In genomic region chr11:65225284-65226102, GRCh38 we compare ENCODE assay signal across 8 cellular contexts. TPM values are rescaled to one million over a fixed set of nuclear protein-coding genes. Genes with fewer than 3 reads are reported as not detected.
DNase-seq lines count a peak whose midpoint lies in the region; ATAC-seq, FAIRE-seq and TF ChIP-seq lines count a peak whose summit lies in the region.

No MANE protein-coding gene starts in this region.

- POLR2A ChIA-PET in CD8-positive, alpha-beta T cell (lab: Charles Lee), result interaction anchor here (0.6 to 1.6 kb wide), 4 partner anchors 36 to 274 kb away, joined by 3 to 4 read pairs (median 3); partner anchors contain the start of genes MALAT1 and POLA2
- POLR2A ChIA-PET in activated CD4-positive, alpha-beta memory T cell treated with anti-CD3 and anti-CD28 coated beads, Interleukin-2, amount 10 ng/mL, durations not matched to agents 7 days and 5 days (lab: Charles Lee), result interaction anchor here (0.7 to 1.3 kb wide), 3 partner anchors 37 to 91 kb away, joined by 3 to 4 read pairs (median 3); no protein-coding TSS in a partner anchor
- POLR2A ChIA-PET in H1 (lab: Charles Lee; ENCODE audit: partially characterized antibody), result interaction anchor here (0.6 to 18.1 kb wide), 20 partner anchors 8 to 222 kb away, joined by 3 to 324 read pairs (median 4); partner anchors contain the start of genes CAPN1, CDC42EP2 and POLA2

- H2AFZ ChIP-seq in H1 (ENCODE audit: low read length), result 0 out of 2 replicates have a peak overlapping the region, but pooled peaks have one; percentile 3

- no peaks in the 10 kb centered on the region for H3K36me3 ChIP-seq in CD8-positive, alpha-beta T cell (ENCODE audit: insufficient read depth, low read length)
- H3K36me3 ChIP-seq in H1 (ENCODE audit: control insufficient read depth in 2 of 4, insufficient read depth in 4 of 4, low read length in 3 of 4) (peaks cover 3 to 8% (median 4%) of the 10 kb centered on the region in 4 experiments; a peak in 4 of 8 replicates), mesendoderm (ENCODE audit: control insufficient read depth, insufficient read depth, low read length) (no peaks in the 10 kb centered on the region)

- H3K79me2 ChIP-seq in H1 (ENCODE audit: control insufficient read depth in 1 of 2, insufficient read depth in 2 of 2, low read length in 2 of 2) (no peaks in the 10 kb centered on the region), mesendoderm (ENCODE audit: control insufficient read depth, insufficient read depth, low read length) (no peaks in the 10 kb centered on the region)

- peak overlapping the region; percentile 80; the same call in 1 of the 2 replicates for H2BK5ac ChIP-seq in H1 (ENCODE audit: low read depth, low read length)
- H2BK5ac ChIP-seq in mesendoderm (ENCODE audit: low read length), result no peak overlapping the region

- H2BK120ac ChIP-seq in H1 (replicated peaks; ENCODE audit: low read depth, low read length), result no peak overlapping the region
- no peak overlapping the region for H2BK120ac ChIP-seq in mesendoderm (ENCODE audit: low read depth, low read length)

- no peaks in the 10 kb centered on the region for H3K36me3 Mint-ChIP-seq in CD8-positive, alpha-beta T cell
- H3K36me3 Mint-ChIP-seq in IgD-negative memory B cell, result no peaks in the 10 kb centered on the region
- H3K36me3 Mint-ChIP-seq in activated CD4-positive, alpha-beta memory T cell treated with anti-CD3 and anti-CD28 coated beads, Interleukin-2, amount 10 ng/mL, durations not matched to agents 7 days and 5 days (ENCODE audit: low read depth), result no peaks in the 10 kb centered on the region

- peak overlapping the region; percentile 62 for H4K5ac ChIP-seq in H1 (ENCODE audit: insufficient read length, low read depth, low read length)
- no peak overlapping the region for H4K5ac ChIP-seq in mesendoderm (ENCODE audit: low read length)

- FAIRE-seq in H1 (lab: Jason Lieb, UNC) (no peak), HTR-8/SVneo (lab: Jason Lieb, UNC) (no peak)

- H3K27ac Mint-ChIP-seq in CD8-positive, alpha-beta T cell, result no peak overlapping the region
- peak overlapping the region in 1 of 3 donors; percentile 39 for H3K27ac Mint-ChIP-seq in IgD-negative memory B cell
- H3K27ac Mint-ChIP-seq in activated CD4-positive, alpha-beta memory T cell treated with anti-CD3 and anti-CD28 coated beads, Interleukin-2, amount 10 ng/mL, durations not matched to agents 7 days and 5 days, result no peak overlapping the region

- peak overlapping the region; percentile 26 for H3K56ac ChIP-seq in H1 (replicated peaks; ENCODE audit: insufficient read length, low read depth, low read length)
- peak overlapping the region; percentile 90 for H3K56ac ChIP-seq in mesendoderm (ENCODE audit: low read length)

- peak overlapping the region; percentile 74 for H3K4me3 Mint-ChIP-seq in CD8-positive, alpha-beta T cell
- H3K4me3 Mint-ChIP-seq in IgD-negative memory B cell, result peak overlapping the region; percentile 83 to 91 (median 86)
- H3K4me3 Mint-ChIP-seq in activated CD4-positive, alpha-beta memory T cell treated with anti-CD3 and anti-CD28 coated beads, Interleukin-2, amount 10 ng/mL, durations not matched to agents 7 days and 5 days, result peak overlapping the region; percentile 62

- peak in 6 of 7 experiments; percentile 41 to 68 (median 64) for DNase-seq in CD8-positive, alpha-beta T cell
- peak; percentile 64 for DNase-seq in activated CD4-positive, alpha-beta memory T cell treated with anti-CD3 and anti-CD28 coated beads, Interleukin-2, amount 10 ng/mL, durations not matched to agents 7 days and 5 days
- DNase-seq in H1 (ENCODE audit: low read depth in 1 of 2, low spot score in 2 of 2) (peak in 1 of 2 experiments; percentile 77), mesendoderm (peak; percentile 78), NCI-H510A (lab: John Stamatoyannopoulos, UW) (no peak), HTR-8/SVneo (ENCODE audit: insufficient read length, low spot score) (no peak)
- DNase-seq in stimulated activated CD8-positive, alpha-beta memory T cell treated with anti-CD3 and anti-CD28 coated beads, Interleukin-15, amount 100 ng/mL, for 1 hour (ENCODE audit: low read depth), result peak; percentile 28

- peak; percentile 41 for TF ChIP-seq CTCF in CD8-positive, alpha-beta T cell (IDR thresholded peaks at IDR 0.05)
- peak; percentile 46 to 51 (median 49) for TF ChIP-seq CTCF in H1 (IDR thresholded peaks at IDR 0.05; ENCODE audit: control extremely low read depth in 1 of 3, insufficient read depth in 1 of 3, low read depth in 1 of 3, low read length in 3 of 3)

- H3K27me3 Mint-ChIP-seq in CD8-positive, alpha-beta T cell (ENCODE audit: low read depth), result peaks cover 8% of the 10 kb centered on the region
- H3K27me3 Mint-ChIP-seq in IgD-negative memory B cell, result peaks cover 6% of the 10 kb centered on the region
- H3K27me3 Mint-ChIP-seq in activated CD4-positive, alpha-beta memory T cell treated with anti-CD3 and anti-CD28 coated beads, Interleukin-2, amount 10 ng/mL, durations not matched to agents 7 days and 5 days, result peaks cover 31% of the 10 kb centered on the region

- H3K4ac ChIP-seq in H1 (replicated peaks; ENCODE audit: insufficient read length, low read depth, low read length), result no peak overlapping the region
- peak overlapping the region; percentile 82 for H3K4ac ChIP-seq in mesendoderm (ENCODE audit: low read depth, low read length)

- ATAC-seq in CD8-positive, alpha-beta T cell, result peak; percentile 92

- no peak overlapping the region for H4K91ac ChIP-seq in H1 (replicated peaks; ENCODE audit: insufficient read length, low read length)

- peak overlapping the region; percentile 66 for H3K18ac ChIP-seq in H1 (ENCODE audit: extremely low read depth, low read length)
- H3K18ac ChIP-seq in mesendoderm (ENCODE audit: low read length), result peak overlapping the region; percentile 98

- H3K23ac ChIP-seq in H1 (ENCODE audit: insufficient read length) (no peak overlapping the region), mesendoderm (ENCODE audit: low read length) (no peak overlapping the region)

- intact Hi-C loops in CD8-positive, alpha-beta T cell (cut with DNase I, micrococcal nuclease), result loop anchor here (1.0 to 2.0 kb wide), 3 partner anchors 90 to 285 kb away; no protein-coding TSS in a partner anchor

- H3K9me3 Mint-ChIP-seq in CD8-positive, alpha-beta T cell, result no peaks in the 10 kb centered on the region
- no peaks in the 10 kb centered on the region for H3K9me3 Mint-ChIP-seq in IgD-negative memory B cell
- no peaks in the 10 kb centered on the region for H3K9me3 Mint-ChIP-seq in activated CD4-positive, alpha-beta memory T cell treated with anti-CD3 and anti-CD28 coated beads, Interleukin-2, amount 10 ng/mL, durations not matched to agents 7 days and 5 days

- no peaks in the 10 kb centered on the region for H4K20me1 ChIP-seq in H1 (replicated peaks in 1 of 2; ENCODE audit: control insufficient read depth in 1 of 2, insufficient read depth in 2 of 2, low read length in 2 of 2)

- no peak overlapping the region for H2BK20ac ChIP-seq in H1 (ENCODE audit: low read length)

- peaks cover 10% of the 10 kb centered on the region for H3K4me1 Mint-ChIP-seq in CD8-positive, alpha-beta T cell (ENCODE audit: low read depth)
- peaks cover 6 to 7% (median 7%) of the 10 kb centered on the region in 3 donors for H3K4me1 Mint-ChIP-seq in IgD-negative memory B cell
- H3K4me1 Mint-ChIP-seq in activated CD4-positive, alpha-beta memory T cell treated with anti-CD3 and anti-CD28 coated beads, Interleukin-2, amount 10 ng/mL, durations not matched to agents 7 days and 5 days, result peaks cover 21% of the 10 kb centered on the region

- H3K4me1 ChIP-seq in CD8-positive, alpha-beta T cell (ENCODE audit: insufficient read depth, low read length), result peaks cover 13% of the 10 kb centered on the region
- peaks cover 0 to 9% (median 7%) of the 10 kb centered on the region in 4 experiments; a peak in 6 of 7 replicates for H3K4me1 ChIP-seq in H1 (replicated peaks in 1 of 4; ENCODE audit: control insufficient read depth in 3 of 4, insufficient read depth in 4 of 4, low read length in 3 of 4)
- peaks cover 2% of the 10 kb centered on the region for H3K4me1 ChIP-seq in mesendoderm (ENCODE audit: control insufficient read depth, low read depth, low read length)

- no peak overlapping the region; the same call in 1 of the 2 replicates for H2AK5ac ChIP-seq in H1 (ENCODE audit: low read depth, low read length)
- no peak overlapping the region for H2AK5ac ChIP-seq in mesendoderm (ENCODE audit: low read length)

- no peak overlapping the region for H3K27ac ChIP-seq in CD8-positive, alpha-beta T cell (ENCODE audit: low read depth, low read length)
- H3K27ac ChIP-seq in H1 (ENCODE audit: low read depth, low read length) (peak overlapping the region; percentile 12; the same call in 1 of the 2 replicates), mesendoderm (ENCODE audit: low read depth, low read length) (no peak overlapping the region)

- H3K4me2 ChIP-seq in H1 (ENCODE audit: insufficient read depth in 1 of 2, low read depth in 2 of 2, low read length in 2 of 2) (peak overlapping the region; percentile 49 to 67), mesendoderm (ENCODE audit: low read length) (peak overlapping the region; percentile 71)

- no peak for TF ChIP-seq EP300 in H1 (IDR thresholded peaks at IDR 0.05; ENCODE audit: borderline replicate concordance in 1 of 2, low read depth in 2 of 2, low read length in 2 of 2)

- no peak overlapping the region for H2BK12ac ChIP-seq in H1 (ENCODE audit: low read depth, low read length)

- no peak overlapping the region for H3K14ac ChIP-seq in H1 (ENCODE audit: insufficient read length)

- H3K23me2 ChIP-seq in H1 (ENCODE audit: low read depth, low read length), result peaks cover 3% of the 10 kb centered on the region; the same call in 1 of the 2 replicates

- CTCF ChIA-PET in CD8-positive, alpha-beta T cell (lab: Charles Lee), result interaction anchor here (0.8 to 8.5 kb wide), 17 partner anchors 11 to 138 kb away, joined by 3 to 110 read pairs (median 3); partner anchors contain the start of genes CDC42EP2 and DPF2
- CTCF ChIA-PET in activated CD4-positive, alpha-beta memory T cell treated with anti-CD3 and anti-CD28 coated beads, Interleukin-2, amount 10 ng/mL, durations not matched to agents 7 days and 5 days (lab: Charles Lee), result interaction anchor here (0.8 to 4.7 kb wide), 15 partner anchors 13 to 108 kb away, joined by 3 to 49 read pairs (median 4); partner anchors contain the start of genes CDC42EP2, DPF2 and POLA2
- CTCF ChIA-PET in H1 (lab: Charles Lee; ENCODE audit: partially characterized antibody), result interaction anchor here (0.7 to 15.4 kb wide), 22 partner anchors 7 to 113 kb away, joined by 3 to 258 read pairs (median 4); partner anchors contain the start of gene POLA2

- H3K27me3 ChIP-seq in CD8-positive, alpha-beta T cell (ENCODE audit: insufficient read depth, low read length), result no peaks in the 10 kb centered on the region
- no peaks in the 10 kb centered on the region for H3K27me3 ChIP-seq in H1 (replicated peaks in 1 of 4; ENCODE audit: control insufficient read depth in 3 of 4, extremely low read depth in 1 of 4, insufficient read depth in 3 of 4, low read length in 3 of 4)
- H3K27me3 ChIP-seq in mesendoderm (ENCODE audit: insufficient read depth, low read length, poor library complexity), result no peaks in the 10 kb centered on the region

- H3K9ac ChIP-seq in H1 (replicated peaks in 1 of 4; ENCODE audit: extremely low read depth in 1 of 4, low read depth in 3 of 4, low read length in 3 of 4), result peak overlapping the region in 2 of 4 experiments; percentile 33 to 42; a peak in 2 of 7 replicates
- peak overlapping the region; percentile 74 for H3K9ac ChIP-seq in mesendoderm (ENCODE audit: low read length)

- H4K8ac ChIP-seq in H1 (ENCODE audit: extremely low read depth, insufficient read depth, low read length), result peak overlapping the region; percentile 52
- H4K8ac ChIP-seq in mesendoderm (ENCODE audit: low read depth, low read length), result peak overlapping the region; percentile 43

- TF ChIP-seq RAD21 in H1 (IDR thresholded peaks at IDR 0.05 in 1 of 2, conservative IDR thresholded peaks at IDR 0.05 in 1 of 2; ENCODE audit: low read depth in 2 of 2, low read length in 2 of 2), result peak; percentile 59 to 66

- 12% methylated on average over 42 of the region's 42 CpGs; no CpG with 5 or more reads in 1 of the 2 experiments for WGBS in H1 (ENCODE audit: extremely low coverage in 1 of 2, insufficient coverage in 1 of 2, insufficient read length in 1 of 2, insufficient replicate concordance in 2 of 2, low coverage in 1 of 2, low lambda C conversion rate in 2 of 2, missing lambda C conversion rate in 1 of 2), 2 experiments
- WGBS in mesendoderm (ENCODE audit: extremely low coverage, insufficient coverage, low lambda C conversion rate), result no CpG with 5 or more reads among the region's 42 CpGs

- H2BK15ac ChIP-seq in H1 (ENCODE audit: low read length) (no peak overlapping the region; the same call in 1 of the 2 replicates), mesendoderm (replicated peaks; ENCODE audit: low read depth) (peak overlapping the region; percentile 75)

- H3K9me3 ChIP-seq in CD8-positive, alpha-beta T cell (ENCODE audit: low read length), result no peaks in the 10 kb centered on the region
- no peaks in the 10 kb centered on the region for H3K9me3 ChIP-seq in H1 (ENCODE audit: insufficient read depth in 2 of 2, low read depth in 1 of 2, low read length in 1 of 2)

- H3K79me1 ChIP-seq in H1 (ENCODE audit: low read depth, low read length), result no peaks in the 10 kb centered on the region
- H3K79me1 ChIP-seq in mesendoderm (ENCODE audit: low read length), result no peaks in the 10 kb centered on the region

- peak overlapping the region; percentile 53 for H3K4me3 ChIP-seq in CD8-positive, alpha-beta T cell (ENCODE audit: low read depth, low read length)
- H3K4me3 ChIP-seq in H1 (ENCODE audit: extremely low read depth in 1 of 4, insufficient read depth in 2 of 4, low read depth in 3 of 4, low read length in 4 of 4) (peak overlapping the region; percentile 37 to 69 (median 56)), mesendoderm (ENCODE audit: low read length) (peak overlapping the region; percentile 15)

- peak in 1 of 2 experiments; percentile 58; a peak in 1 of 3 replicates for TF ChIP-seq POLR2A in H1 (IDR thresholded peaks at IDR 0.05; ENCODE audit: control extremely low read depth in 1 of 2, low read depth in 2 of 2, low read length in 2 of 2)

RNA-seq across cellular contexts. Expression of gene POLA2, which starts 36.3 kb away (rescaled TPM):
- 1 to 10 TPM; 8.5 to 9.3 TPM for total RNA-seq in CD8-positive, alpha-beta T cell
- polyA plus RNA-seq in IgD-negative memory B cell, result 13.0 TPM
- 10 to 100 TPM; 42.0 to 51.1 TPM for total RNA-seq in activated CD4-positive, alpha-beta memory T cell treated with anti-CD3 and anti-CD28 coated beads, Interleukin-2, amount 10 ng/mL, durations not matched to agents 7 days and 5 days
- 31.2 and 34.6 TPM in 2 replicates for total RNA-seq in H1 (2021; fragmentation: NEBNext Ultra II Directional; extraction: Animal tissue kit (Norgen Biotek cat#: 25700))
- polyA plus RNA-seq in H1 (2011; rRNA removed), result 48.1 and 55.9 TPM in 2 replicates
- polyA plus RNA-seq in H1 (2011; cell fraction: cytosol; rRNA removed), result 49.0 TPM
- 52.8 TPM for polyA plus RNA-seq in H1 (2011; cell fraction: nucleus; rRNA removed)
- 28.2 to 35.6 TPM (median 32.2 TPM) in 4 replicates for polyA plus RNA-seq in H1 (2012, experiment 1 of 2)
- 17.1 TPM for polyA plus RNA-seq in H1 (2012, experiment 2 of 2)
- polyA plus RNA-seq in H1 (2013, experiment 1 of 2), result 13.1 TPM
- 10.8 TPM for polyA plus RNA-seq in H1 (2013, experiment 2 of 2)
- 95.6 and 117 TPM in 2 replicates for polyA minus RNA-seq in H1 (2011; rRNA and poly(A)+ RNA removed)
- polyA minus RNA-seq in H1 (2011; cell fraction: cytosol; rRNA and poly(A)+ RNA removed), result 36.3 TPM
- polyA minus RNA-seq in H1 (2011; cell fraction: nucleus; rRNA and poly(A)+ RNA removed), result 67.8 TPM
- 15.3 TPM for polyA plus RNA-seq in mesendoderm (2013, experiment 1 of 2)
- 15.6 TPM for polyA plus RNA-seq in mesendoderm (2013, experiment 2 of 2)

RNA-seq across cellular contexts. Expression of gene CAPN1, which starts 43.8 kb away (rescaled TPM):
- 10 to 100 TPM; 61.8 to 63.8 TPM for total RNA-seq in CD8-positive, alpha-beta T cell
- polyA plus RNA-seq in IgD-negative memory B cell (113 TPM), H1 (2011; rRNA removed) (233 and 337 TPM in 2 replicates)
- total RNA-seq in activated CD4-positive, alpha-beta memory T cell treated with anti-CD3 and anti-CD28 coated beads, Interleukin-2, amount 10 ng/mL, durations not matched to agents 7 days and 5 days, result 100 to 1,000 TPM; 164 to 167 TPM
- total RNA-seq in H1 (2021; fragmentation: NEBNext Ultra II Directional; extraction: Animal tissue kit (Norgen Biotek cat#: 25700)), result 194 and 200 TPM in 2 replicates
- polyA plus RNA-seq in H1 (2011; cell fraction: cytosol; rRNA removed), result 139 TPM
- polyA plus RNA-seq in H1 (2011; cell fraction: nucleus; rRNA removed), result 393 TPM
- 100.0 to 149 TPM (median 144 TPM) in 4 replicates for polyA plus RNA-seq in H1 (2012, experiment 1 of 2)
- polyA plus RNA-seq in H1 (2012, experiment 2 of 2), result 187 TPM
- polyA plus RNA-seq in H1 (2013, experiment 1 of 2), result 112 TPM
- 99.2 TPM for polyA plus RNA-seq in H1 (2013, experiment 2 of 2)
- polyA minus RNA-seq in H1 (2011; rRNA and poly(A)+ RNA removed), result 147 and 176 TPM in 2 replicates
- polyA minus RNA-seq in H1 (2011; cell fraction: cytosol; rRNA and poly(A)+ RNA removed), result 96.6 TPM
- 108 TPM for polyA minus RNA-seq in H1 (2011; cell fraction: nucleus; rRNA and poly(A)+ RNA removed)
- polyA plus RNA-seq in mesendoderm (2013, experiment 1 of 2), result 90.4 TPM
- polyA plus RNA-seq in mesendoderm (2013, experiment 2 of 2), result 93.1 TPM

RNA-seq across cellular contexts. Expression of gene SPDYC, which starts 55.5 kb away (rescaled TPM):
- not detected for total RNA-seq in CD8-positive, alpha-beta T cell
- not detected for polyA plus RNA-seq in IgD-negative memory B cell
- total RNA-seq in activated CD4-positive, alpha-beta memory T cell treated with anti-CD3 and anti-CD28 coated beads, Interleukin-2, amount 10 ng/mL, durations not matched to agents 7 days and 5 days, result not detected
- total RNA-seq in H1 (2021; fragmentation: NEBNext Ultra II Directional; extraction: Animal tissue kit (Norgen Biotek cat#: 25700)), result not detected in 2 replicates
- polyA plus RNA-seq in H1 (2011; rRNA removed), result 0.15 and 0.31 TPM in 2 replicates
- 0.16 TPM for polyA plus RNA-seq in H1 (2011; cell fraction: cytosol; rRNA removed)
- polyA plus RNA-seq in H1 (2011; cell fraction: nucleus; rRNA removed), result 0.16 TPM
- 0.29 TPM in 1 of 4 replicates, not detected in the others for polyA plus RNA-seq in H1 (2012, experiment 1 of 2)
- polyA plus RNA-seq in H1 (2012, experiment 2 of 2), result not detected
- polyA plus RNA-seq in H1 (2013, experiment 1 of 2), result 0.10 TPM
- polyA plus RNA-seq in H1 (2013, experiment 2 of 2), result 0.17 TPM
- polyA minus RNA-seq in H1 (2011; rRNA and poly(A)+ RNA removed), result not detected in 2 replicates
- not detected for polyA minus RNA-seq in H1 (2011; cell fraction: cytosol; rRNA and poly(A)+ RNA removed)
- not detected for polyA minus RNA-seq in H1 (2011; cell fraction: nucleus; rRNA and poly(A)+ RNA removed)
- 0.07 TPM for polyA plus RNA-seq in mesendoderm (2013, experiment 1 of 2)
- polyA plus RNA-seq in mesendoderm (2013, experiment 2 of 2), result 0.10 TPM

Comparison
In these comparisons a context has a peak if more than half of its experiments do, and no peak if none do; other contexts are left out.
1. DNase-seq: peak in CD8-positive, alpha-beta T cell (6 of 7), activated CD4-positive, alpha-beta memory T cell treated with anti-CD3 and anti-CD28 coated beads, Interleukin-2, amount 10 ng/mL, durations not matched to agents 7 days and 5 days (single experiment), mesendoderm (single experiment) and stimulated activated CD8-positive, alpha-beta memory T cell treated with anti-CD3 and anti-CD28 coated beads, Interleukin-15, amount 100 ng/mL, for 1 hour (single experiment); none in NCI-H510A (single experiment) and HTR-8/SVneo (single experiment).
2. Peak in every context shown above with its lines, with median percentiles within 50 percentile points of each other: H3K4me3 ChIP-seq and H3K4me3 Mint-ChIP-seq.